In genomic region chr11:68582416-68583046, GRCh38 we compare ENCODE assay signal across 16 cellular contexts.
DNase-seq lines count a peak whose midpoint lies in the region; ATAC-seq, FAIRE-seq and TF ChIP-seq lines count a peak whose summit lies in the region.
"Had no signal": no experiment of that assay in that cellular context is flagged by ENCODE, and none has a peak within 500 bp of the region (broad histone marks: within the 10 kb centered on the region; RNA-seq: fewer than 3 reads in every experiment).

No MANE protein-coding gene starts in this region.

- no peaks in the 10 kb centered on the region for H3K27me3 Mint-ChIP-seq in activated CD8-positive, alpha-beta T cell treated with anti-CD3 and anti-CD28 coated beads for 36 hours
- H3K27me3 Mint-ChIP-seq: naive B cell had no signal

- no peak overlapping the region for H3K4me3 ChIP-seq in heart right ventricle
- H3K4me3 ChIP-seq in skeletal muscle tissue (ENCODE audit: low read length in 3 of 3), result peak overlapping the region in 2 of 3 donors; percentile 17 to 54
- H3K4me3 ChIP-seq in pancreas, result no peak overlapping the region
- H3K4me3 ChIP-seq: SJSA1 had no signal

- peak overlapping the region; percentile 4 to 76 (median 44) for H3K9ac ChIP-seq in skeletal muscle tissue (ENCODE audit: low read depth in 1 of 3, low read length in 3 of 3)

- DNase-seq in HPDE6-E6E7 (ENCODE audit: extremely low spot score) (peak; percentile 23), heart right ventricle (peak; percentile 26 to 28), pancreas (no peak), T-helper 9 cell (no peak)
- DNase-seq in activated CD8-positive, alpha-beta T cell treated with anti-CD3 and anti-CD28 coated beads for 36 hours, result no peak
- DNase-seq: activated T-cell treated with anti-CD3 and anti-CD28 coated beads, Interleukin-2, amount 50 U/mL, for 4 hours; endodermal cell; glutamatergic neuron; H7; naive B cell; stimulated activated naive CD4-positive, alpha-beta T cell treated with Interleukin-2 at 50 U/mL for 16 hours; WERI-Rb-1 had no signal

- H3K4me3 Mint-ChIP-seq in activated CD8-positive, alpha-beta T cell treated with anti-CD3 and anti-CD28 coated beads for 36 hours, result no peak overlapping the region
- H3K4me3 Mint-ChIP-seq: activated T-cell treated with anti-CD3 and anti-CD28 coated beads, Interleukin-2, amount 50 U/mL, for 4 hours; endodermal cell; naive B cell had no signal

- H3K4me1 ChIP-seq in heart right ventricle (peaks cover 10 to 76% (median 48%) of the 10 kb centered on the region in 9 donors), skeletal muscle tissue (ENCODE audit: control insufficient read depth in 3 of 3, insufficient read depth in 3 of 3, low read length in 3 of 3) (peaks cover 39 to 44% (median 41%) of the 10 kb centered on the region in 3 donors), pancreas (peaks cover 0 to 12% (median 8%) of the 10 kb centered on the region in 3 donors)

- WGBS in heart right ventricle, 2 donors, result 31 to 33% methylated on average over 8 of the region's 8 CpGs
- WGBS in pancreas, 2 donors, result 61 to 63% methylated on average over 8 of the region's 8 CpGs

- intact Hi-C loops in activated CD8-positive, alpha-beta T cell treated with anti-CD3 and anti-CD28 coated beads for 36 hours (cut with micrococcal nuclease), result no loop called here
- intact Hi-C loops in heart right ventricle (cut with DNase I), result loop anchor here in 6 of 10 donors (5.0 to 10.0 kb wide), 3 partner anchors 118 to 292 kb away; partner anchors contain the start of gene PPP6R3 (in 6 of the 6)
- intact Hi-C loops in pancreas (cut with DNase I), result no loop called here

- H3K9me3 ChIP-seq in heart right ventricle, result no peaks in the 10 kb centered on the region
- H3K9me3 ChIP-seq in skeletal muscle tissue (ENCODE audit: control insufficient read depth in 3 of 3, low read length in 3 of 3), result no peaks in the 10 kb centered on the region
- no peaks in the 10 kb centered on the region for H3K9me3 ChIP-seq in pancreas
- H3K9me3 ChIP-seq: SJSA1 had no signal

- peak overlapping the region; percentile 0 for H3K27ac Mint-ChIP-seq in activated CD8-positive, alpha-beta T cell treated with anti-CD3 and anti-CD28 coated beads for 36 hours
- H3K27ac Mint-ChIP-seq: endodermal cell had no signal

- H3K27me3 ChIP-seq in heart right ventricle (no peaks in the 10 kb centered on the region), skeletal muscle tissue (ENCODE audit: control insufficient read depth in 3 of 3, insufficient read depth in 3 of 3, low read length in 3 of 3) (no peaks in the 10 kb centered on the region), pancreas (no peaks in the 10 kb centered on the region)
- H3K27me3 ChIP-seq: SJSA1 had no signal

- POLR2A ChIA-PET in activated CD8-positive, alpha-beta T cell treated with anti-CD3 and anti-CD28 coated beads for 36 hours (lab: Charles Lee), result no interaction called here

- FAIRE-seq in pancreas (lab: Jason Lieb, UNC), result no peak
- FAIRE-seq: bronchial epithelial cell had no signal

- CTCF ChIA-PET in activated CD8-positive, alpha-beta T cell treated with anti-CD3 and anti-CD28 coated beads for 36 hours (lab: Charles Lee), result interaction anchor here (1.1 to 5.1 kb wide), 2 partner anchors 10 to 144 kb away, joined by 3 to 60 read pairs; no protein-coding TSS in a partner anchor

- peaks cover 26% of the 10 kb centered on the region for H3K4me1 Mint-ChIP-seq in activated CD8-positive, alpha-beta T cell treated with anti-CD3 and anti-CD28 coated beads for 36 hours (ENCODE audit: low read depth)

- H3K36me3 ChIP-seq in heart right ventricle (peaks cover 0 to 89% (median 15%) of the 10 kb centered on the region in 9 donors), skeletal muscle tissue (ENCODE audit: control insufficient read depth in 3 of 3, insufficient read depth in 3 of 3, low read length in 3 of 3) (peaks cover 11 to 50% (median 11%) of the 10 kb centered on the region in 3 donors), pancreas (peaks cover 0 to 13% (median 0%) of the 10 kb centered on the region in 3 donors)

- no peaks in the 10 kb centered on the region for H3K9me3 Mint-ChIP-seq in activated CD8-positive, alpha-beta T cell treated with anti-CD3 and anti-CD28 coated beads for 36 hours
- H3K9me3 Mint-ChIP-seq: activated T-cell treated with anti-CD3 and anti-CD28 coated beads, Interleukin-2, amount 50 U/mL, for 4 hours; endodermal cell; naive B cell had no signal

- no peak for TF ChIP-seq CTCF in activated CD8-positive, alpha-beta T cell treated with anti-CD3 and anti-CD28 coated beads for 36 hours (IDR thresholded peaks at IDR 0.05)
- TF ChIP-seq CTCF in heart right ventricle (IDR thresholded peaks at IDR 0.05) (no peak), pancreas (IDR thresholded peaks at IDR 0.05) (no peak)

- H3K27ac ChIP-seq in heart right ventricle (peak overlapping the region; percentile 44 to 87 (median 76)), skeletal muscle tissue (ENCODE audit: low read depth, low read length) (peak overlapping the region; percentile 85), pancreas (no peak overlapping the region)
- H3K27ac ChIP-seq: SJSA1, WERI-Rb-1 had no signal

- H3K36me3 Mint-ChIP-seq in activated CD8-positive, alpha-beta T cell treated with anti-CD3 and anti-CD28 coated beads for 36 hours (ENCODE audit: low read depth), result peaks cover 43% of the 10 kb centered on the region

- no peak for ATAC-seq in activated CD8-positive, alpha-beta T cell treated with anti-CD3 and anti-CD28 coated beads for 36 hours
- ATAC-seq in heart right ventricle, result peak; percentile 63 to 87 (median 81)
- no peak for ATAC-seq in pancreas
- ATAC-seq in HG02852 (IDR thresholded peaks at IDR 0.05; ENCODE audit: unreplicated experiment), result no peak
- ATAC-seq: activated T-cell treated with anti-CD3 and anti-CD28 coated beads, Interleukin-2, amount 50 U/mL, for 4 hours had no signal

Comparison
In these comparisons a context has a peak if more than half of its experiments do, and no peak if none do; other contexts are left out.
1. DNase-seq: peak in HPDE6-E6E7 (single experiment) and heart right ventricle (2 of 2); none in activated CD8-positive, alpha-beta T cell treated with anti-CD3 and anti-CD28 coated beads for 36 hours (single experiment), pancreas (0 of 6) and T-helper 9 cell (single experiment).
2. ATAC-seq: peak in heart right ventricle (8 of 8); none in activated CD8-positive, alpha-beta T cell treated with anti-CD3 and anti-CD28 coated beads for 36 hours (single experiment), pancreas (0 of 4) and HG02852 (single experiment).
3. H3K27ac ChIP-seq: peak in heart right ventricle (10 of 10) and skeletal muscle tissue (single experiment); none in pancreas (0 of 4).
4. H3K4me3 ChIP-seq: peak in skeletal muscle tissue (2 of 3); none in heart right ventricle (0 of 10) and pancreas (0 of 4).
5. intact Hi-C loops: an anchor here in heart right ventricle (5.0 to 10.0 kb wide); none called in activated CD8-positive, alpha-beta T cell treated with anti-CD3 and anti-CD28 coated beads for 36 hours and pancreas.